Comparison of ENCODE assay signal across 10 cellular contexts in genomic region chr6:157383471-157383870, GRCh38. TPM values are rescaled to one million over a fixed set of nuclear protein-coding genes. Genes with fewer than 3 reads are reported as not detected.
A peak's percentile ranks its signal among the peaks of the same experiment; 100 is the strongest.
DNase-seq lines count a peak whose midpoint lies in the region; ATAC-seq and TF ChIP-seq lines count a peak whose summit lies in the region.
"Had no signal": no experiment of that assay in that cellular context is flagged by ENCODE, and none has a peak within 500 bp of the region (broad histone marks: within the 10 kb centered on the region; RNA-seq: fewer than 3 reads in every experiment).

No MANE protein-coding gene starts in this region.

- H3K9me2 ChIP-seq in hepatocyte (replicated peaks; ENCODE audit: insufficient read depth), result no peaks in the 10 kb centered on the region

- H3K4me3 Mint-ChIP-seq in activated T-cell treated with anti-CD3 and anti-CD28 coated beads, Interleukin-2, amount 50 U/mL, for 4 hours, result peak overlapping the region; percentile 87
- H3K4me3 Mint-ChIP-seq in activated B cell treated with CpG ODN at 0.5 μM for 24 hours, result peak overlapping the region; percentile 88

- intact Hi-C loops in activated B cell treated with CpG ODN at 0.5 μM for 24 hours (cut with micrococcal nuclease), result loop anchor here (2.0 to 5.0 kb wide), 2 partner anchors 15 to 361 kb away; no protein-coding TSS in a partner anchor
- intact Hi-C loops in testis (cut with DNase I; ENCODE audit: low total_unique reads), result no loop called here

- peaks cover 9% of the 10 kb centered on the region for H3K4me1 ChIP-seq in hepatocyte (ENCODE audit: insufficient read depth)
- H3K4me1 ChIP-seq in testis, result peaks cover 20% of the 10 kb centered on the region

- peaks cover 2% of the 10 kb centered on the region for H3K27me3 Mint-ChIP-seq in activated T-cell treated with anti-CD3 and anti-CD28 coated beads, Interleukin-2, amount 50 U/mL, for 4 hours (ENCODE audit: low read depth)
- no peaks in the 10 kb centered on the region for H3K27me3 Mint-ChIP-seq in activated B cell treated with CpG ODN at 0.5 μM for 24 hours

- no peak for TF ChIP-seq POLR2A in testis (IDR thresholded peaks at IDR 0.05)

- WGBS in hepatocyte (ENCODE audit: low lambda C conversion rate, missing lambda C conversion rate), result 75% methylated on average over 9 of the region's 9 CpGs
- WGBS in testis, 2 donors, result 62 to 71% methylated on average over 9 of the region's 9 CpGs

- H3K36me3 ChIP-seq in hepatocyte (replicated peaks; ENCODE audit: insufficient read depth, low read depth) (no peaks in the 10 kb centered on the region), testis (ENCODE audit: low read depth, missing control alignments) (no peaks in the 10 kb centered on the region)

- no peak for DNase-seq in activated T-cell treated with anti-CD3 and anti-CD28 coated beads, Interleukin-2, amount 50 U/mL, for 4 hours
- DNase-seq in activated T-cell treated with anti-CD3 and anti-CD28 coated beads for 4 hours (no peak), activated B cell treated with CpG ODN at 0.5 μM for 24 hours (no peak), hepatocyte (ENCODE audit: low spot score) (no peak), testis (no peak), A172 (ENCODE audit: low spot score) (no peak)
- DNase-seq: GF-D8, NCI-H748 treated with DMSO at 0.1 percent for 48 hours had no signal

- H3K4me1 Mint-ChIP-seq in activated T-cell treated with anti-CD3 and anti-CD28 coated beads, Interleukin-2, amount 50 U/mL, for 4 hours (ENCODE audit: low read depth), result peaks cover 23% of the 10 kb centered on the region
- peaks cover 44% of the 10 kb centered on the region for H3K4me1 Mint-ChIP-seq in activated B cell treated with CpG ODN at 0.5 μM for 24 hours

- H3K4me3 ChIP-seq in hepatocyte, result peak overlapping the region; percentile 76
- H3K4me3 ChIP-seq in testis, result no peak overlapping the region

- peak overlapping the region; percentile 12 for H3K27ac Mint-ChIP-seq in activated B cell treated with CpG ODN at 0.5 μM for 24 hours

- H3K27ac ChIP-seq in hepatocyte (no peak overlapping the region), testis (peak overlapping the region; percentile 29 to 95)

- CTCF ChIA-PET in activated B cell treated with CpG ODN at 0.5 μM for 24 hours (lab: Charles Lee), result no interaction called here

- peak overlapping the region; percentile 86 for H3K4me2 ChIP-seq in hepatocyte

- POLR2A ChIA-PET in activated B cell treated with CpG ODN at 0.5 μM for 24 hours (lab: Charles Lee), result interaction anchor here (0.6 kb wide), 1 partner anchor 61 kb away, joined by 3 read pairs; no protein-coding TSS in a partner anchor

- no peaks in the 10 kb centered on the region for H4K20me1 ChIP-seq in hepatocyte (ENCODE audit: insufficient read depth, poor library complexity, severe bottlenecking)

- peaks cover 41% of the 10 kb centered on the region for H3K79me2 ChIP-seq in hepatocyte

- no peaks in the 10 kb centered on the region for H3K27me3 ChIP-seq in hepatocyte
- H3K27me3 ChIP-seq in testis, result no peaks in the 10 kb centered on the region

- H3K36me3 Mint-ChIP-seq in activated T-cell treated with anti-CD3 and anti-CD28 coated beads, Interleukin-2, amount 50 U/mL, for 4 hours (ENCODE audit: insufficient read depth), result peaks cover 2% of the 10 kb centered on the region
- H3K36me3 Mint-ChIP-seq in activated B cell treated with CpG ODN at 0.5 μM for 24 hours (ENCODE audit: low read depth), result peaks cover 38% of the 10 kb centered on the region

- TF ChIP-seq CTCF in activated B cell treated with CpG ODN at 0.5 μM for 24 hours (IDR thresholded peaks at IDR 0.05) (no peak), hepatocyte (IDR thresholded peaks at IDR 0.05; ENCODE audit: poor library complexity) (no peak), testis (IDR thresholded peaks at IDR 0.05) (no peak)

- no peak overlapping the region for H2AFZ ChIP-seq in hepatocyte

- no peaks in the 10 kb centered on the region for H3K9me3 Mint-ChIP-seq in activated T-cell treated with anti-CD3 and anti-CD28 coated beads, Interleukin-2, amount 50 U/mL, for 4 hours
- H3K9me3 Mint-ChIP-seq in activated B cell treated with CpG ODN at 0.5 μM for 24 hours, result peaks cover 4% of the 10 kb centered on the region

- ATAC-seq in activated T-cell treated with anti-CD3 and anti-CD28 coated beads, Interleukin-2, amount 50 U/mL, for 4 hours, result no peak
- no peak for ATAC-seq in activated B cell treated with CpG ODN at 0.5 μM for 24 hours (ENCODE audit: low read depth)
- ATAC-seq in GM21786 (IDR thresholded peaks at IDR 0.05; ENCODE audit: unreplicated experiment), result no peak
- ATAC-seq in HG02763 (IDR thresholded peaks at IDR 0.05; ENCODE audit: unreplicated experiment), result no peak

- no peaks in the 10 kb centered on the region for H3K9me3 ChIP-seq in hepatocyte (ENCODE audit: low read depth)
- H3K9me3 ChIP-seq in testis, result no peaks in the 10 kb centered on the region

RNA-seq across cellular contexts. Expression of gene ZDHHC14, which starts 2.5 kb away (rescaled TPM):
- total RNA-seq in activated T-cell treated with anti-CD3 and anti-CD28 coated beads, Interleukin-2, amount 50 U/mL, for 4 hours, result 1 to 10 TPM; 5.6 to 6.0 (median 5.7) TPM
- 20.5 and 25.3 TPM in 2 replicates for total RNA-seq in activated B cell treated with CpG ODN at 0.5 μM for 24 hours
- 11.8 and 17.3 TPM in 2 replicates for total RNA-seq in hepatocyte
- polyA plus RNA-seq in hepatocyte, result 20.2 and 25.2 TPM in 2 replicates
- 10 to 100 TPM; 67.9 to 74.9 TPM for total RNA-seq in testis
- 28.5 TPM for polyA plus RNA-seq in testis (ENCODE audit: insufficient read depth, low read depth, low replicate concordance)
- total RNA-seq in A172 (2014; rRNA removed; shearing (Covaris generic)), result 3.5 and 5.5 TPM in 2 replicates
